Comparison of ENCODE assay signal across 12 cellular contexts in the genomic region with DNA sequence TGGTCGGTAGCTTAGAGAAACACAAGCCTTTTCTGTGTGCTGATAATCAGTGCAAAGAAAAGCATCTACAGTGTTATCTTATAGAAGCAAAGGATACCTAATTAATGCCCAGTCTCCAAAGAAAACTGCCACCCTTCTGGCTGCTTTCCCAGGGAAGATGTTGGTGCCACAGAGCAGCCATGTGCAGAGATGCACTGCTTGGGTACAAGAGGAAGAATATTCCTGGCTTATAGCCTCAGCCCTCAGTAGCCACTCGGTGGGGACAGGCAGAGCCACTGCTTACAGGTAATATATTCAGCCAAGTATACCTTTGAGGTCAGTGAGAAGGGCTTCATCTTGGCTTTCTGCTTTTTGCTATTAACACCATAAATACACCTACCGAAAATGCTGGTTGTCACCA.
DNase-seq lines count a peak whose midpoint lies in the region; ATAC-seq and TF ChIP-seq lines count a peak whose summit lies in the region.
"Had no signal": no experiment of that assay in that cellular context is flagged by ENCODE, and none has a peak within 500 bp of the region (broad histone marks: within the 10 kb centered on the region; RNA-seq: fewer than 3 reads in every experiment).

No MANE protein-coding gene starts in this region.

- peaks cover 0 to 12% (median 9%) of the 10 kb centered on the region in 10 experiments; a peak in 15 of 20 replicates for H3K4me1 ChIP-seq in BLaER1 treated with 17β-estradiol and CSF1 and Interleukin-3, amounts not matched to agents 10 nM and 100 nM
- H3K4me1 ChIP-seq in gastrocnemius medialis: peaks cover 0 to 8% of the 10 kb centered on the region in 2 donors
- H3K4me1 ChIP-seq: spleen had no signal

- H3K27ac ChIP-seq in BLaER1 treated with 17β-estradiol and CSF1 and Interleukin-3, amounts not matched to agents 10 nM and 100 nM: no peak overlapping the region
- peak overlapping the region in 3 of 4 donors; percentile 18 to 35 (median 29) for H3K27ac ChIP-seq in gastrocnemius medialis
- H3K27ac ChIP-seq: spleen had no signal

- H3K4me3 Mint-ChIP-seq in MCF 10A (ENCODE audit: unreplicated experiment): no peak overlapping the region

- no TSS peak for BruUV-seq in MCF 10A (replicated peaks; lab: Mats Ljungman, UMichigan)

- H3K27ac Mint-ChIP-seq in MCF 10A (ENCODE audit: low read depth, unreplicated experiment): peak overlapping the region; percentile 56

- TF ChIP-seq CTCF in MCF 10A (IDR thresholded peaks at IDR 0.05; ENCODE audit: unreplicated experiment) (no peak), gastrocnemius medialis (IDR thresholded peaks at IDR 0.05 in 4 of 5, conservative IDR thresholded peaks at IDR 0.05 in 1 of 5) (no peak)

- intact Hi-C loops in MCF 10A (cut with micrococcal nuclease) (no loop called here), left ventricle myocardium superior (cut with micrococcal nuclease) (no loop called here), gastrocnemius medialis (cut with DNase I; ENCODE audit: low total_unique reads) (loop anchor here (10.0 kb wide), 1 partner anchor 283 kb away; a partner anchor contains a TSS)

- H3K27me3 ChIP-seq in BLaER1 treated with 17β-estradiol and CSF1 and Interleukin-3, amounts not matched to agents 10 nM and 100 nM: no peaks in the 10 kb centered on the region
- H3K27me3 ChIP-seq in gastrocnemius medialis: no peaks in the 10 kb centered on the region
- H3K27me3 ChIP-seq: spleen had no signal

- no peaks in the 10 kb centered on the region for H3K36me3 Mint-ChIP-seq in MCF 10A (ENCODE audit: insufficient read depth, unreplicated experiment)

- TF ChIP-seq POLR2A in gastrocnemius medialis (IDR thresholded peaks at IDR 0.05): no peak

- ATAC-seq in left ventricle myocardium superior: peak; percentile 31
- no peak for ATAC-seq in gastrocnemius medialis
- ATAC-seq in HG03280 (IDR thresholded peaks at IDR 0.05; ENCODE audit: unreplicated experiment): no peak
- ATAC-seq in GM21723 (IDR thresholded peaks at IDR 0.05; ENCODE audit: unreplicated experiment): no peak
- no peak for ATAC-seq in HG03442 (IDR thresholded peaks at IDR 0.05; ENCODE audit: unreplicated experiment)

- POLR2A ChIA-PET in MCF 10A (lab: Yijun Ruan, JAX): interaction anchor here (1.3 to 6.0 kb wide), 6 partner anchors 12 to 169 kb away, joined by 3 to 44 read pairs (median 4); no protein-coding TSS in a partner anchor

- H3K9me3 ChIP-seq in BLaER1 treated with 17β-estradiol and CSF1 and Interleukin-3, amounts not matched to agents 10 nM and 100 nM (replicated peaks in 1 of 11): no peaks in the 10 kb centered on the region
- H3K9me3 ChIP-seq in gastrocnemius medialis: no peaks in the 10 kb centered on the region
- H3K9me3 ChIP-seq: spleen had no signal

- H3K9ac ChIP-seq in BLaER1 treated with 17β-estradiol and CSF1 and Interleukin-3, amounts not matched to agents 10 nM and 100 nM: peak overlapping the region in 2 of 11 experiments; percentile 9 to 17; a peak in 1 of 22 replicates

- no peaks in the 10 kb centered on the region for H3K9me3 Mint-ChIP-seq in MCF 10A (ENCODE audit: unreplicated experiment)

- CTCF ChIA-PET in MCF 10A (lab: Yijun Ruan, JAX): interaction anchor here (0.6 to 2.0 kb wide), 3 partner anchors 23 to 208 kb away, joined by 3 to 6 read pairs (median 3); no protein-coding TSS in a partner anchor

- H3K4me3 ChIP-seq in BLaER1 treated with 17β-estradiol and CSF1 and Interleukin-3, amounts not matched to agents 10 nM and 100 nM: no peak overlapping the region
- no peak overlapping the region for H3K4me3 ChIP-seq in gastrocnemius medialis
- H3K4me3 ChIP-seq: spleen had no signal

- H3K36me3 ChIP-seq in BLaER1 treated with 17β-estradiol and CSF1 and Interleukin-3, amounts not matched to agents 10 nM and 100 nM: no peaks in the 10 kb centered on the region
- no peaks in the 10 kb centered on the region for H3K36me3 ChIP-seq in gastrocnemius medialis
- H3K36me3 ChIP-seq: spleen had no signal

- DNase-seq in MCF 10A (ENCODE audit: unreplicated experiment): no peak
- DNase-seq in left ventricle myocardium superior: no peak
- no peak for DNase-seq in gastrocnemius medialis
- no peak for DNase-seq in HuH-7.5 (ENCODE audit: low spot score)
- DNase-seq: hippocampal formation, left colon, NCI-H2081 treated with DMSO at 0.1 percent for 48 hours, spleen had no signal

- no peaks in the 10 kb centered on the region for H3K27me3 Mint-ChIP-seq in MCF 10A (ENCODE audit: insufficient read depth, unreplicated experiment)

- H3K4me1 Mint-ChIP-seq in MCF 10A (ENCODE audit: insufficient read depth, unreplicated experiment): peaks cover 35% of the 10 kb centered on the region

- H4K20me1 ChIP-seq in BLaER1 treated with 17β-estradiol and CSF1 and Interleukin-3, amounts not matched to agents 10 nM and 100 nM: no peaks in the 10 kb centered on the region

- peak overlapping the region in 8 of 11 experiments; percentile 45 to 67 (median 57); a peak in 14 of 22 replicates for H3K4me2 ChIP-seq in BLaER1 treated with 17β-estradiol and CSF1 and Interleukin-3, amounts not matched to agents 10 nM and 100 nM

- in situ Hi-C loops in gastrocnemius medialis (cut with MboI; ENCODE audit: low sequenced_read_pairs in 4 of 4): no loop called here

Comparison
In these comparisons a context has a peak if more than half of its experiments do, and no peak if none do; other contexts are left out.
1. H3K27ac ChIP-seq: peak in gastrocnemius medialis (3 of 4); none in BLaER1 treated with 17β-estradiol and CSF1 and Interleukin-3, amounts not matched to agents 10 nM and 100 nM (0 of 11).